In the genomic region with DNA sequence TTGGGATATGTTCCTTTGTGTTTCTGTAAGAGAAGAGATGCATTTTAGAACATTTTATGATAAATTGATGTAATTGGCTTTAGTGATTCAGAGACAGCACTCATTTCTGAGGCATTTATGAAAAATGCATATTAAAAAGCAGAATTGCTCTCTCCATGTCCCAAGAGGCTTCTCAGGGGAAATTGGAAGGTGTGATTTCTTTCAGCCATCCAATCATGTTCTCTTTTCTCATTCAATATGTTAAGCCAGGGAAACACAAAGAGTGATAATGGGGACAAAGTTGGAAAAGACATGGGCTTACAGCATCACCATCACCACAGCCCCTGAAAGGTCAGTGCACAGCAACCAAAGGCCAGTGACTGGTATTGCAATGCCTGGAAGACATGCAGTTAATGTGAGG, we compare ENCODE assay signal across 23 cellular contexts.
"Had no signal": no experiment of that assay in that cellular context is flagged by ENCODE, and none has a peak within 500 bp of the region (broad histone marks: within the 10 kb centered on the region; RNA-seq: fewer than 3 reads in every experiment).

No MANE protein-coding gene starts in this region.

- H3K36me3 ChIP-seq: esophagus muscularis mucosa, heart left ventricle, prostate gland, right lobe of liver, spleen, thyroid gland had no signal

- H3K27ac ChIP-seq: epithelial cell of prostate, esophagus muscularis mucosa, heart left ventricle, parathyroid adenoma, prostate gland, right lobe of liver, spleen, thyroid gland had no signal

- DNase-seq: effector memory CD8-positive, alpha-beta T cell; heart left ventricle; hippocampal formation; left colon; left ventricle myocardium superior; mucosa of descending colon; naive thymus-derived CD8-positive, alpha-beta T cell; nucleus accumbens; right lobe of liver; spleen; stimulated activated CD4-positive, alpha-beta T cell treated with anti-CD3 and anti-CD28 coated beads, Interleukin-15, amount 100 ng/mL, for 24 hours; stimulated activated CD4-positive, alpha-beta T cell treated with anti-CD3 and anti-CD28 coated beads, Interleukin-1b, Interleukin-23, amount 100 ng/mL, for 48 hours; stimulated activated CD4-positive, alpha-beta T cell treated with anti-CD3 and anti-CD28 coated beads, Interleukin-4, amount 100 ng/mL, for 24 hours; substantia nigra; thyroid gland had no signal

- H3K9me3 ChIP-seq: esophagus muscularis mucosa, heart left ventricle, mucosa of descending colon, prostate gland, right lobe of liver, spleen, thyroid gland had no signal

- H3K4me1 ChIP-seq: parathyroid adenoma, prostate gland, right lobe of liver, spleen, thyroid gland had no signal

- H3K4me3 ChIP-seq: esophagus muscularis mucosa, heart left ventricle, lung, mucosa of descending colon, prostate gland, right lobe of liver, spleen, thyroid gland had no signal

- FAIRE-seq: colon, frontal cortex, urothelium cell line had no signal

- H3K79me2 ChIP-seq: parathyroid adenoma had no signal

- H2AFZ ChIP-seq: parathyroid adenoma had no signal

- H3K9ac ChIP-seq: parathyroid adenoma had no signal

- H3K27me3 ChIP-seq: esophagus muscularis mucosa, heart left ventricle, right lobe of liver, spleen, thyroid gland had no signal
